10 cellular contexts compared by ENCODE assay signal in the genomic region with DNA sequence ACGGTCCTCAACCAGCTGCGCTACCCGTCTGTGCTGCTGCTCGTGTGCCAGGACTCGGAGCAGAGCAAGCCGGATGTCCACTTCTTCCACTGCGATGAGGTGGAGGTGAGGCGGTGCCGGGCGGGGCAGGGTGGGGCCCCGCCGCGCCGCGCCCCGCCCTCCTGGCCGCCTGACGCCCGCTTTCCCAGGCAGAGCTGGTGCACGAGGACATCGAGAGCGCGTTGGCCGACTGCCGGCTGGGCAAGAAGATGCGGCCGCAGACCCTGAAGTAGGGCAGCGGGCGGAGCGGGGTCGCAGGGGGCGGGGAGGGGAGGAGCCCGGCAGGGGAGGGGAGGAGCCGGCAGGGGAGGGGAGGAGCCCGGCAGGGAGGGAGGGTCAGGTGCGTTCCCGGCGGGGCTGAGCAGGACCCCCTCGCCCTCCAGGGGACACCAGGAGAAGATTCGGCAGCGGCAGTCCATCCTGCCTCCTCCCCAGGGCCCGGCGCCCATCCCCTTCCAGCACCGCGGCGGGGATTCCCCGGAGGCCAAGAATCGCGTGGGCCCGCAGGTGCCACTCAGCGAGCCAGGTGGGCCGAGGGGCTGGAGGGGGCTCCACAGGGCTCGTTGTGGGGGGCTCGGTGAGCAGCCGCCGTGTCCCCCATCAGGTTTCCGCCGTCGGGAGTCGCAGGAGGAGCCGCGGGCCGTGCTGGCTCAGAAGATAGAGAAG. TPM values are rescaled to one million over a fixed set of nuclear protein-coding genes. Genes with fewer than 3 reads are reported as not detected.
DNase-seq lines count a peak whose midpoint lies in the region; ATAC-seq and TF ChIP-seq lines count a peak whose summit lies in the region.
"Had no signal": no experiment of that assay in that cellular context is flagged by ENCODE, and none has a peak within 500 bp of the region (broad histone marks: within the 10 kb centered on the region; RNA-seq: fewer than 3 reads in every experiment).

No MANE protein-coding gene starts in this region.

- no peak overlapping the region for H3K4me3 ChIP-seq in A673 (ENCODE audit: low read depth, low read length, poor library complexity, severe bottlenecking)
- H3K4me3 ChIP-seq in smooth muscle cell = no peak overlapping the region
- H3K4me3 ChIP-seq: lung had no signal

- no TSS peak for BruUV-seq in A673 (replicated peaks; lab: Mats Ljungman, UMichigan)

- H2AFZ ChIP-seq in smooth muscle cell (ENCODE audit: low read depth) = no peak overlapping the region

- H3K27ac ChIP-seq in A673 (ENCODE audit: low read depth, low read length, poor library complexity, severe bottlenecking) (no peak overlapping the region), smooth muscle cell (ENCODE audit: low read depth) (no peak overlapping the region)
- H3K27ac ChIP-seq: tibial artery had no signal

- no peak for TF ChIP-seq CTCF in A673 (conservative IDR thresholded peaks at IDR 0.05; ENCODE audit: low read depth, low read length)
- TF ChIP-seq CTCF in smooth muscle cell (IDR thresholded peaks at IDR 0.05; ENCODE audit: borderline replicate concordance, insufficient read depth, poor library complexity, severe bottlenecking) = no peak

- CTCF ChIA-PET in A673 (lab: Charles Lee) = interaction anchor here (0.6 kb wide), 1 partner anchor 8 kb away, joined by 3 read pairs; no protein-coding TSS in a partner anchor

- 66% methylated on average over 24 of the region's 63 CpGs for WGBS in smooth muscle cell (ENCODE audit: low lambda C conversion rate)

- H3K4me3 Mint-ChIP-seq in IgD-negative memory B cell = peak overlapping the region in 3 of 4 donors; percentile 63 to 91 (median 81)
- peak overlapping the region in 2 of 5 donors; percentile 39 to 65 for H3K4me3 Mint-ChIP-seq in immature natural killer cell

- no peaks in the 10 kb centered on the region for H3K79me2 ChIP-seq in smooth muscle cell (ENCODE audit: low read depth)

- H3K36me3 Mint-ChIP-seq in IgD-negative memory B cell = no peaks in the 10 kb centered on the region
- no peaks in the 10 kb centered on the region for H3K36me3 Mint-ChIP-seq in immature natural killer cell

- no peaks in the 10 kb centered on the region for H3K36me3 ChIP-seq in A673 (ENCODE audit: insufficient read depth, low read length, poor library complexity, severe bottlenecking)
- H3K36me3 ChIP-seq in smooth muscle cell (ENCODE audit: low read depth) = no peaks in the 10 kb centered on the region

- H3K27me3 Mint-ChIP-seq in IgD-negative memory B cell = peaks cover 15% of the 10 kb centered on the region
- peaks cover 6 to 12% (median 11%) of the 10 kb centered on the region in 3 donors for H3K27me3 Mint-ChIP-seq in immature natural killer cell (ENCODE audit: low read depth in 3 of 3)

- H3K27ac Mint-ChIP-seq in IgD-negative memory B cell (peak overlapping the region in 1 of 3 donors; percentile 83), immature natural killer cell (no peak overlapping the region)

- no peaks in the 10 kb centered on the region for H3F3A ChIP-seq in smooth muscle cell (ENCODE audit: low read depth)

- intact Hi-C loops in A673 (cut with micrococcal nuclease; ENCODE audit: unreplicated experiment) = loop anchor here (5.0 to 10.0 kb wide), 2 partner anchors 58 to 166 kb away; no protein-coding TSS in a partner anchor

- no peak overlapping the region for H3K4me2 ChIP-seq in smooth muscle cell

- no peak overlapping the region for H3K9ac ChIP-seq in smooth muscle cell (ENCODE audit: low read depth)

- POLR2A ChIA-PET in A673 (lab: Charles Lee; ENCODE audit: low non-redundant PET) = no interaction called here

- H3K4me1 ChIP-seq in A673 (ENCODE audit: insufficient read depth, low read length, poor library complexity, severe bottlenecking) (no peaks in the 10 kb centered on the region), smooth muscle cell (ENCODE audit: low read depth) (peaks cover under 1% of the 10 kb centered on the region)

- peaks cover 32% of the 10 kb centered on the region for H4K20me1 ChIP-seq in smooth muscle cell (ENCODE audit: low read depth)

- no peak for ATAC-seq in GM21367 (IDR thresholded peaks at IDR 0.05; ENCODE audit: unreplicated experiment)

- H3K27me3 ChIP-seq in A673 (replicated peaks; ENCODE audit: insufficient read depth, low read depth, low read length, poor library complexity) (peaks cover 39% of the 10 kb centered on the region), smooth muscle cell (ENCODE audit: low read depth) (peaks cover 13% of the 10 kb centered on the region)

- H3K9me3 Mint-ChIP-seq in IgD-negative memory B cell = peaks cover 0 to 3% (median 0%) of the 10 kb centered on the region in 3 donors
- no peaks in the 10 kb centered on the region for H3K9me3 Mint-ChIP-seq in immature natural killer cell

- DNase-seq in COLO668 (lab: John Stamatoyannopoulos, UW; ENCODE audit: unreplicated experiment) (peak; percentile 5), activated T-cell treated with anti-CD3 and anti-CD28 coated beads for 4 hours (peak; percentile 28), islet precursor cell (peak; percentile 84), A673 (ENCODE audit: low spot score) (no peak), smooth muscle cell (lab: John Stamatoyannopoulos, UW; ENCODE audit: unreplicated experiment) (no peak), immature natural killer cell (no peak)

- H3K4me1 Mint-ChIP-seq in IgD-negative memory B cell (peaks cover 7 to 12% (median 8%) of the 10 kb centered on the region in 3 donors), immature natural killer cell (peaks cover 6 to 7% of the 10 kb centered on the region in 2 donors)

- H3K9me3 ChIP-seq in A673 (ENCODE audit: low read depth, low read length, poor library complexity, severe bottlenecking) = no peaks in the 10 kb centered on the region
- H3K9me3 ChIP-seq in smooth muscle cell (replicated peaks; ENCODE audit: low read depth) = no peaks in the 10 kb centered on the region
- H3K9me3 ChIP-seq: tibial artery had no signal

RNA-seq across cellular contexts. Expression of a gene that starts 14.8 kb away (rescaled TPM):
- polyA plus RNA-seq in IgD-negative memory B cell (17.3 TPM), smooth muscle cell (37.7 and 133 TPM in 2 replicates), immature natural killer cell (10 to 100 TPM; 12.9 to 15.1 (median 15.0) TPM)
- total RNA-seq in A673 (2021) (0.66 and 0.90 TPM in 2 replicates), smooth muscle cell (47.9 and 74.9 TPM in 2 replicates)

RNA-seq across cellular contexts. Expression of a gene that starts 25.2 kb away (rescaled TPM):
- 35.6 TPM for polyA plus RNA-seq in IgD-negative memory B cell
- total RNA-seq in A673 (2021) = 13.6 and 17.6 TPM in 2 replicates
- total RNA-seq in smooth muscle cell = 5.5 and 9.0 TPM in 2 replicates
- polyA plus RNA-seq in smooth muscle cell = 14.3 and 24.3 TPM in 2 replicates
- 10 to 100 TPM; 21.3 to 32.4 (median 30.4) TPM for polyA plus RNA-seq in immature natural killer cell

RNA-seq across cellular contexts. Expression of a gene that starts 25.8 kb away (rescaled TPM):
- polyA plus RNA-seq in IgD-negative memory B cell (25.6 TPM), smooth muscle cell (39.2 and 61.5 TPM in 2 replicates), immature natural killer cell (10 to 100 TPM; 17.8 to 31.6 (median 18.6) TPM)
- total RNA-seq in A673 (2021) (56.3 and 56.7 TPM in 2 replicates), smooth muscle cell (18.7 and 19.0 TPM in 2 replicates)

RNA-seq across cellular contexts. Expression of a gene that starts 26.5 kb away (rescaled TPM):
- polyA plus RNA-seq in IgD-negative memory B cell (246 TPM), smooth muscle cell (155 and 158 TPM in 2 replicates), immature natural killer cell (100 to 1,000 TPM; 163 to 189 (median 180) TPM)
- total RNA-seq in A673 (2021) (173 and 175 TPM in 2 replicates), smooth muscle cell (100 and 103 TPM in 2 replicates)

RNA-seq across cellular contexts. Expression of a gene that starts 56.5 kb away (rescaled TPM):
- 30.7 TPM for polyA plus RNA-seq in IgD-negative memory B cell
- total RNA-seq in A673 (2021) = 81.3 and 82.9 TPM in 2 replicates
- total RNA-seq in smooth muscle cell = 12.9 and 18.5 TPM in 2 replicates
- polyA plus RNA-seq in smooth muscle cell = 11.7 and 20.2 TPM in 2 replicates
- polyA plus RNA-seq in immature natural killer cell = 1 to 10 TPM; 5.8 to 9.7 (median 6.7) TPM

Comparison
In these comparisons a context has a peak if more than half of its experiments do, and no peak if none do; other contexts are left out.
1. DNase-seq: peak in COLO668 (single experiment), activated T-cell treated with anti-CD3 and anti-CD28 coated beads for 4 hours (single experiment) and islet precursor cell (single experiment); none in A673 (single experiment), smooth muscle cell (single experiment) and immature natural killer cell (0 of 3).